Comparison of ENCODE assay signal across 2 cellular contexts in genomic region chr13:29570058-29570654, GRCh38.
TF ChIP-seq lines count a peak whose summit lies in the region.

No MANE protein-coding gene starts in this region.

TF ChIP-seq in HepG2, 621 proteins besides CTCF, POLR2A, EP300 and RAD21 (continues in another document):
- TF ChIP-seq ZFY (CRISPR knock-in tag; IDR thresholded peaks at IDR 0.05) (peak; percentile 23; the same call in 1 of the 2 replicates), ZNF616 (CRISPR knock-in tag; IDR thresholded peaks at IDR 0.05; ENCODE audit: low read depth) (no peak), THAP8 (CRISPR knock-in tag; IDR thresholded peaks at IDR 0.05; ENCODE audit: borderline replicate concordance) (no peak), NFKB2 (CRISPR knock-in tag; IDR thresholded peaks at IDR 0.05; ENCODE audit: borderline replicate concordance) (no peak), MEF2D (CRISPR knock-in tag; IDR thresholded peaks at IDR 0.05) (no peak), NFIC (IDR thresholded peaks at IDR 0.05; ENCODE audit: low read length) (no peak), ZBTB14 (CRISPR knock-in tag; IDR thresholded peaks at IDR 0.05) (no peak), ZNF687 (CRISPR knock-in tag; IDR thresholded peaks at IDR 0.05) (peak; percentile 57), NR3C1 (CRISPR knock-in tag; IDR thresholded peaks at IDR 0.05) (no peak), FOXP1 (IDR thresholded peaks at IDR 0.05) (no peak), FOXP1 (CRISPR knock-in tag; IDR thresholded peaks at IDR 0.05) (no peak), E2F2 (CRISPR knock-in tag; IDR thresholded peaks at IDR 0.05; ENCODE audit: borderline replicate concordance) (no peak), ZNF75D (CRISPR knock-in tag; IDR thresholded peaks at IDR 0.05; ENCODE audit: borderline replicate concordance) (no peak), SIX1 (CRISPR knock-in tag; IDR thresholded peaks at IDR 0.05; ENCODE audit: borderline replicate concordance) (no peak), ZFP1 (CRISPR knock-in tag; IDR thresholded peaks at IDR 0.05) (no peak), TRIM24 (CRISPR knock-in tag; IDR thresholded peaks at IDR 0.05) (no peak), ZFX (CRISPR knock-in tag; IDR thresholded peaks at IDR 0.05; ENCODE audit: low read depth) (no peak), FOXA1 (IDR thresholded peaks at IDR 0.05) (no peak), FOXA1 (CRISPR knock-in tag; IDR thresholded peaks at IDR 0.05) (0 out of 2 replicates have a peak, but pooled peaks have one; percentile 5), IRF9 (CRISPR knock-in tag; IDR thresholded peaks at IDR 0.05; ENCODE audit: borderline replicate concordance) (0 out of 2 replicates have a peak, but pooled peaks have one; percentile 45), HIVEP1 (CRISPR knock-in tag; IDR thresholded peaks at IDR 0.05) (no peak), MAX (IDR thresholded peaks at IDR 0.05) (peak; percentile 60), ZNF446 (CRISPR knock-in tag; IDR thresholded peaks at IDR 0.05) (no peak), RFXANK (CRISPR knock-in tag; IDR thresholded peaks at IDR 0.05) (no peak), CEBPB (IDR thresholded peaks at IDR 0.05; ENCODE audit: borderline replicate concordance, low read depth, low read length) (no peak), ZMYM3 (CRISPR knock-in tag; IDR thresholded peaks at IDR 0.05) (0 out of 2 replicates have a peak, but pooled peaks have one; percentile 37), RBM22 (optimal IDR thresholded peaks at IDR 0.05; ENCODE audit: low read length) (no peak), ZNF382 (CRISPR knock-in tag; IDR thresholded peaks at IDR 0.05; ENCODE audit: borderline replicate concordance) (no peak)

TF ChIP-seq in WTC11, 78 proteins besides CTCF, POLR2A, EP300 and RAD21:
- no peak for TF ChIP-seq CDX4 (CRISPR knock-in tag; IDR thresholded peaks at IDR 0.05; ENCODE audit: borderline replicate concordance)
- no peak for TF ChIP-seq TEAD4 (CRISPR knock-in tag; IDR thresholded peaks at IDR 0.05)
- TF ChIP-seq SMAD4 (CRISPR knock-in tag; IDR thresholded peaks at IDR 0.05) = no peak
- no peak for TF ChIP-seq ZNF263 (CRISPR knock-in tag; IDR thresholded peaks at IDR 0.05; ENCODE audit: low read depth)
- no peak for TF ChIP-seq ZNF416 (CRISPR knock-in tag; IDR thresholded peaks at IDR 0.05)
- TF ChIP-seq ZNF512 (CRISPR knock-in tag; IDR thresholded peaks at IDR 0.05; ENCODE audit: borderline replicate concordance) = no peak
- TF ChIP-seq CREB1 (CRISPR knock-in tag; IDR thresholded peaks at IDR 0.05) = no peak
- TF ChIP-seq ZNF219 (CRISPR knock-in tag; IDR thresholded peaks at IDR 0.05; ENCODE audit: borderline replicate concordance) = no peak
